2 cellular contexts compared by ENCODE assay signal in the genomic region with DNA sequence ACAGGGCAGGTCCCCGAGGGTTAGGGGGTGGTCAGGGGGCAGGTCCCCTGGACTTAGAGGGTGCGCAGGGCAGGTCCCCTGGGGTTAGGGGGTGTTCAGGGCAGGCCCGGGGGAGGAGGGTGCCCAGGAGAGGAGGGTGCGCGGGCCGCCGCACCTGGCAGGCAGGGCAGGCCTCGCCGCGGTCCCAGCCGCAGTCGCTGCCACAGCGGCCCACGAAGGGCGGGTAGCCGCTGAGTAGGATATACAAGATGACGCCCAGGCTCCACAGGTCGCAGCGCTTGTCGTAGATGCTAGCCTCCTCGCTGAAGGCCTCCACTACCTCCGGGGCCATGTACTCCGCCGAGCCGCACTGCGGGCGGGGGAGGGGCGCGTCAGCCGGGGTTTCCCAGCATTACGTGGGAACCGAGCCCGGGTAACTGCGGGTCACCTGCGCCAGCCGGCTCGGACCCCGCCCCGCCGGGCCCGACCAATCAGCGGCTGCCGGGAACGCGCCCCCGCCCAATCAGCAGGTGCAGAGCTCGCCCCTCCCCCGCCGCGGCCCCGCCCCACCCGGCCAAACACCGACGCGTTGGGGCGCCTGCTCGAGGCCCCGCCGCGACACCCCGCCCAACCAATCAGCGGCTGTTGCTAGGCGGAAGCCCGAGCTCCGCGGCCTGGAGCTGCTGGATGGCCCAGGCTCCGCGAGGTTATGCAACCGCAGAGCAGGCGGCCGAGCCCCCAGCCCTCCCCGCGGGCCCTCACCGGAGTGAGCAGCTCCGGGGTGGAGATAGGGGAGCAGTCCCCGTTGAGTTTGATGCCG.
A peak's percentile ranks its signal among the peaks of the same experiment; 100 is the strongest.
TF ChIP-seq lines count a peak whose summit lies in the region.

No MANE protein-coding gene starts in this region.

TF ChIP-seq in HCT116, 20 proteins besides CTCF, POLR2A, EP300 and RAD21 (continued from another document):
- TF ChIP-seq EGR1 (IDR thresholded peaks at IDR 0.05; ENCODE audit: low read depth) (no peak; the same call in 1 of the 2 replicates), POLR2AphosphoS5 (IDR thresholded peaks at IDR 0.05; ENCODE audit: low read depth, low read length) (peak; percentile 62), SP1 (IDR thresholded peaks at IDR 0.05; ENCODE audit: low read depth) (peak; percentile 86)

TF ChIP-seq in SK-N-SH treated with all-trans-retinoic acid at 6 μM for 48 hours, 23 proteins besides CTCF, POLR2A, EP300 and RAD21 (continued from another document):
- TF ChIP-seq, protein P1, sequence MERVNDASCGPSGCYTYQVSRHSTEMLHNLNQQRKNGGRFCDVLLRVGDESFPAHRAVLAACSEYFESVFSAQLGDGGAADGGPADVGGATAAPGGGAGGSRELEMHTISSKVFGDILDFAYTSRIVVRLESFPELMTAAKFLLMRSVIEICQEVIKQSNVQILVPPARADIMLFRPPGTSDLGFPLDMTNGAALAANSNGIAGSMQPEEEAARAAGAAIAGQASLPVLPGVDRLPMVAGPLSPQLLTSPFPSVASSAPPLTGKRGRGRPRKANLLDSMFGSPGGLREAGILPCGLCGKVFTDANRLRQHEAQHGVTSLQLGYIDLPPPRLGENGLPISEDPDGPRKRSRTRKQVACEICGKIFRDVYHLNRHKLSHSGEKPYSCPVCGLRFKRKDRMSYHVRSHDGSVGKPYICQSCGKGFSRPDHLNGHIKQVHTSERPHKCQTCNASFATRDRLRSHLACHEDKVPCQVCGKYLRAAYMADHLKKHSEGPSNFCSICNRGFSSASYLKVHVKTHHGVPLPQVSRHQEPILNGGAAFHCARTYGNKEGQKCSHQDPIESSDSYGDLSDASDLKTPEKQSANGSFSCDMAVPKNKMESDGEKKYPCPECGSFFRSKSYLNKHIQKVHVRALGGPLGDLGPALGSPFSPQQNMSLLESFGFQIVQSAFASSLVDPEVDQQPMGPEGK (CRISPR knock-in tag; IDR thresholded peaks at IDR 0.05; ENCODE audit: borderline replicate concordance): peak; percentile 98
- TF ChIP-seq CSDC2 (CRISPR knock-in tag; IDR thresholded peaks at IDR 0.05) (0 out of 2 replicates have a peak, but pooled peaks have one; percentile 32), ZC3H10 (CRISPR knock-in tag; IDR thresholded peaks at IDR 0.05) (no peak), TOX (CRISPR knock-in tag; IDR thresholded peaks at IDR 0.05; ENCODE audit: borderline replicate concordance) (no peak)
- TF ChIP-seq, protein P2, sequence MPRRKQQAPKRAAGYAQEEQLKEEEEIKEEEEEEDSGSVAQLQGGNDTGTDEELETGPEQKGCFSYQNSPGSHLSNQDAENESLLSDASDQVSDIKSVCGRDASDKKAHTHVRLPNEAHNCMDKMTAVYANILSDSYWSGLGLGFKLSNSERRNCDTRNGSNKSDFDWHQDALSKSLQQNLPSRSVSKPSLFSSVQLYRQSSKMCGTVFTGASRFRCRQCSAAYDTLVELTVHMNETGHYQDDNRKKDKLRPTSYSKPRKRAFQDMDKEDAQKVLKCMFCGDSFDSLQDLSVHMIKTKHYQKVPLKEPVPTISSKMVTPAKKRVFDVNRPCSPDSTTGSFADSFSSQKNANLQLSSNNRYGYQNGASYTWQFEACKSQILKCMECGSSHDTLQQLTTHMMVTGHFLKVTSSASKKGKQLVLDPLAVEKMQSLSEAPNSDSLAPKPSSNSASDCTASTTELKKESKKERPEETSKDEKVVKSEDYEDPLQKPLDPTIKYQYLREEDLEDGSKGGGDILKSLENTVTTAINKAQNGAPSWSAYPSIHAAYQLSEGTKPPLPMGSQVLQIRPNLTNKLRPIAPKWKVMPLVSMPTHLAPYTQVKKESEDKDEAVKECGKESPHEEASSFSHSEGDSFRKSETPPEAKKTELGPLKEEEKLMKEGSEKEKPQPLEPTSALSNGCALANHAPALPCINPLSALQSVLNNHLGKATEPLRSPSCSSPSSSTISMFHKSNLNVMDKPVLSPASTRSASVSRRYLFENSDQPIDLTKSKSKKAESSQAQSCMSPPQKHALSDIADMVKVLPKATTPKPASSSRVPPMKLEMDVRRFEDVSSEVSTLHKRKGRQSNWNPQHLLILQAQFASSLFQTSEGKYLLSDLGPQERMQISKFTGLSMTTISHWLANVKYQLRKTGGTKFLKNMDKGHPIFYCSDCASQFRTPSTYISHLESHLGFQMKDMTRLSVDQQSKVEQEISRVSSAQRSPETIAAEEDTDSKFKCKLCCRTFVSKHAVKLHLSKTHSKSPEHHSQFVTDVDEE (CRISPR knock-in tag; IDR thresholded peaks at IDR 0.05): no peak
TF ChIP-seq in SK-N-SH treated with all-trans-retinoic acid at 6 μM for 48 hours: peak in this region for 2.
